In genomic region chr12:115946092-115946491, GRCh38 we compare ENCODE assay signal across 24 cellular contexts.
"Had no signal": no experiment of that assay in that cellular context is flagged by ENCODE, and none has a peak within 500 bp of the region (broad histone marks: within the 10 kb centered on the region; RNA-seq: fewer than 3 reads in every experiment).

No MANE protein-coding gene starts in this region.

- H3K9me3 ChIP-seq: ascending aorta, body of pancreas, breast epithelium, SJCRH30 had no signal

- H3K4me3 ChIP-seq: ascending aorta, body of pancreas, breast epithelium, PC-9, SJCRH30, SK-N-MC had no signal

- H3K27ac ChIP-seq: ascending aorta, body of pancreas, PC-9, SJCRH30, SK-N-MC had no signal

- H3K36me3 Mint-ChIP-seq: activated naive CD4-positive, alpha-beta T cell treated with anti-CD3 and anti-CD28 coated beads, Interleukin-2, amount 50 U/mL, for 24 hours; activated naive CD8-positive, alpha-beta T cell treated with anti-CD3 and anti-CD28 coated beads, Interleukin-2, amount 10 ng/mL, durations not matched to agents 7 days and 5 days had no signal

- H2AFZ ChIP-seq: PC-9 had no signal

- H3K4me1 Mint-ChIP-seq: activated CD4-positive, alpha-beta T cell treated with anti-CD3 and anti-CD28 coated beads, Interleukin-2, amount 10 ng/mL, durations not matched to agents 24 days and 14 days; activated naive CD4-positive, alpha-beta T cell treated with anti-CD3 and anti-CD28 coated beads, Interleukin-2, amount 50 U/mL, for 24 hours; activated naive CD8-positive, alpha-beta T cell treated with anti-CD3 and anti-CD28 coated beads, Interleukin-2, amount 10 ng/mL, durations not matched to agents 7 days and 5 days had no signal

- H3K27me3 ChIP-seq: ascending aorta, body of pancreas, breast epithelium, SJCRH30 had no signal

- H3K27ac Mint-ChIP-seq: activated CD4-positive, alpha-beta T cell treated with anti-CD3 and anti-CD28 coated beads, Interleukin-2, amount 10 ng/mL, durations not matched to agents 24 days and 14 days; activated CD8-positive, alpha-beta T cell treated with anti-CD3 and anti-CD28 coated beads for 36 hours; activated naive CD4-positive, alpha-beta T cell treated with anti-CD3 and anti-CD28 coated beads, Interleukin-2, amount 50 U/mL, for 24 hours; activated naive CD8-positive, alpha-beta T cell treated with anti-CD3 and anti-CD28 coated beads, Interleukin-2, amount 10 ng/mL, durations not matched to agents 7 days and 5 days; activated T-cell treated with anti-CD3 and anti-CD28 coated beads, Interleukin-2, amount 50 U/mL, for 24 hours; activated T-helper 2 cell treated with anti-CD3 and anti-CD28 coated beads, Interferon-gamma antibody, Interleukin-2, Interleukin-4, amounts not matched to agents 10 μg/mL and 5 μg/mL and 100 μg/mL, durations not matched to agents 14 hours and 24 hours and 36 hours had no signal

- H3K9me3 Mint-ChIP-seq: activated CD4-positive, alpha-beta T cell treated with anti-CD3 and anti-CD28 coated beads, Interleukin-2, amount 10 ng/mL, durations not matched to agents 24 days and 14 days; activated CD8-positive, alpha-beta T cell treated with anti-CD3 and anti-CD28 coated beads for 36 hours; activated naive CD4-positive, alpha-beta T cell treated with anti-CD3 and anti-CD28 coated beads, Interleukin-2, amount 50 U/mL, for 24 hours; activated naive CD8-positive, alpha-beta T cell treated with anti-CD3 and anti-CD28 coated beads, Interleukin-2, amount 10 ng/mL, durations not matched to agents 7 days and 5 days; activated T-cell treated with anti-CD3 and anti-CD28 coated beads, Interleukin-2, amount 50 U/mL, for 24 hours; activated T-helper 2 cell treated with anti-CD3 and anti-CD28 coated beads, Interferon-gamma antibody, Interleukin-2, Interleukin-4, amounts not matched to agents 10 μg/mL and 5 μg/mL and 100 μg/mL, durations not matched to agents 14 hours and 24 hours and 36 hours had no signal

- DNase-seq: activated CD4-positive, alpha-beta T cell treated with anti-CD3 and anti-CD28 coated beads, Interleukin-2, amount 10 ng/mL, durations not matched to agents 24 days and 14 days; activated CD4-positive, alpha-beta T cell treated with anti-CD3 and anti-CD28 coated beads, Interleukin-2, amount 50 U/mL, for 4 hours; activated CD8-positive, alpha-beta T cell treated with anti-CD3 and anti-CD28 coated beads for 36 hours; activated gamma-delta T cell; activated naive CD4-positive, alpha-beta T cell treated with Interleukin-2 at 50 U/mL for 16 hours; activated naive CD8-positive, alpha-beta T cell treated with anti-CD3 and anti-CD28 coated beads, Interleukin-2, amount 10 ng/mL, durations not matched to agents 7 days and 5 days; activated T-cell treated with anti-CD3 and anti-CD28 coated beads, Interleukin-2, amount 50 U/mL, for 24 hours; amygdala; body of pancreas; NCI-H1105; NCI-H1417 treated with DMSO at 0.1 percent for 48 hours; NCI-H1930; NCI-H2081 treated with DMSO at 0.1 percent for 48 hours; NCI-H345; NCI-H524 treated with DMSO at 0.1 percent for 48 hours; PC-9; Right ventricle myocardium superior; SJCRH30; T1000 had no signal

- H3K36me3 ChIP-seq: breast epithelium, SJCRH30 had no signal

- H3K4me3 Mint-ChIP-seq: activated CD4-positive, alpha-beta T cell treated with anti-CD3 and anti-CD28 coated beads, Interleukin-2, amount 10 ng/mL, durations not matched to agents 24 days and 14 days; activated CD8-positive, alpha-beta T cell treated with anti-CD3 and anti-CD28 coated beads for 36 hours; activated naive CD4-positive, alpha-beta T cell treated with anti-CD3 and anti-CD28 coated beads, Interleukin-2, amount 50 U/mL, for 24 hours; activated naive CD8-positive, alpha-beta T cell treated with anti-CD3 and anti-CD28 coated beads, Interleukin-2, amount 10 ng/mL, durations not matched to agents 7 days and 5 days; activated T-cell treated with anti-CD3 and anti-CD28 coated beads, Interleukin-2, amount 50 U/mL, for 24 hours had no signal

- H3K4me2 ChIP-seq: PC-9 had no signal

- ATAC-seq: activated CD8-positive, alpha-beta T cell treated with anti-CD3 and anti-CD28 coated beads for 36 hours; body of pancreas had no signal

- H3K27me3 Mint-ChIP-seq: activated CD4-positive, alpha-beta T cell treated with anti-CD3 and anti-CD28 coated beads, Interleukin-2, amount 10 ng/mL, durations not matched to agents 24 days and 14 days had no signal

- H3K4me1 ChIP-seq: ascending aorta, breast epithelium, SJCRH30 had no signal
